15 cellular contexts compared by ENCODE assay signal in the genomic region with DNA sequence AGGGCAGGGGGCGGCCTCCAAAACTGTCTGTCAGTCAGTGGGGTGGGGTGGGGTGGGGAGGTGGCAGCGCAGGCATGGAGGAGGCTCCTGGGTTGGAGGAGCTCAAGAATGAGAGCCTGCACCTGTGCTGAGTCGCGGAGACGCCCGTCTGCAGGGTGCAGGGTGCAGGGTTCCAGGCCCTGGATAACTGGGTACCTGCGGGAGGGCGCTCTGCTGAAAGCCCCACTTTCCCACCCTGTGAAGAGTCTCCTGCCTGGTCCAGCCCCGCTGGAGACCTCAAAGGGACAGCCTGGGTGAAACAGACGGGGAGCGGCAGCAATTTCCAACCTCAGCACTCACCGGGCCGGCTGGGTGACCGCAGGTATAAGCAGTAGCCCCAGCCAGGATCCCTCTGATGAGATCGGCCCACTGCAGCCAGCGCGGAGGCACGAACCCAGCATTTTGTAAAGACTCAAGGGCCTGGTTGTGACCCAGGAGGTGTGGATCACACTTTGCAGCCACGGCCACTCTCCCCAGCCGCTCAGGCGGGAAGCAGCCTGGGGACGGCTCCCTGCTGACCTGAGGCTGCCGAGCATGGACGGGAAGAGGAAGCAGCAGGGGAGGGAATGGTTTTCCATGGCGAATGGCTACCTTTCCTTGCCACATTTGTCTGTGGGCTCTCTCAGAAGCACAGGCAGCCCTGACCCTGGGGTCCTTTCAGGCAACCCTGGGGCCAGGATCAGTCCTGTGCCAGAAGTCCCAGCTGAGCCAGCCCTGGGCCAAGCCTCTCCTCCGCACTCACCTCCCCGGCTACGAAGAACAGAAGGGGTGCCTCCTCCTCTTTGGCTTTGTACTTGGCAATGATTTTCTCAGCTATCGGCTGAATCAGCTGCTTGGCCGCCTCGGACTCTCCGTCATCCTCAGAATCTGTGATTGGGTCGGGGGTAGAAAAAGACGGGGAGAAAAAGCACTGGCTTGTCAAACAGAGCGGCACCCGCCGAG. TPM values are rescaled to one million over a fixed set of nuclear protein-coding genes. Genes with fewer than 3 reads are reported as not detected.
DNase-seq lines count a peak whose midpoint lies in the region; ATAC-seq and TF ChIP-seq lines count a peak whose summit lies in the region.
"Had no signal": no experiment of that assay in that cellular context is flagged by ENCODE, and none has a peak within 500 bp of the region (broad histone marks: within the 10 kb centered on the region; RNA-seq: fewer than 3 reads in every experiment).

No MANE protein-coding gene starts in this region.

- H4K20me1 ChIP-seq in BLaER1, result peaks cover 16% of the 10 kb centered on the region
- no peaks in the 10 kb centered on the region for H4K20me1 ChIP-seq in H9 (ENCODE audit: control insufficient read depth, insufficient read depth, insufficient read length)
- H4K20me1 ChIP-seq in neural progenitor cell (ENCODE audit: low read depth), result peaks cover 20% of the 10 kb centered on the region

- peaks cover 3 to 30% (median 30%) of the 10 kb centered on the region in 3 experiments; a peak in 6 of 7 replicates for H3K36me3 Mint-ChIP-seq in H9 (ENCODE audit: insufficient read depth in 1 of 3, low read depth in 3 of 3)
- peaks cover 9% of the 10 kb centered on the region for H3K36me3 Mint-ChIP-seq in neural progenitor cell

- no peaks in the 10 kb centered on the region for H3K23me2 ChIP-seq in H9 (ENCODE audit: insufficient read length, low read depth, low read length, poor library complexity, severe bottlenecking)

- H3K18ac ChIP-seq in H9 (ENCODE audit: insufficient read length, low read depth, low read length), result no peak overlapping the region

- TF ChIP-seq CTCF in H9 (conservative IDR thresholded peaks at IDR 0.05) (no peak), neural progenitor cell (IDR thresholded peaks at IDR 0.05) (no peak)

- H4K91ac ChIP-seq in H9 (ENCODE audit: insufficient read length, low read depth, low read length), result no peak overlapping the region

- H3K9ac ChIP-seq in BLaER1 (peak overlapping the region; percentile 96), H9 (ENCODE audit: extremely low read depth, insufficient read length, low read length) (no peak overlapping the region), neural progenitor cell (no peak overlapping the region)
- H3K9ac ChIP-seq: KMS-11 had no signal

- H3K79me2 ChIP-seq in H9 (ENCODE audit: insufficient read depth, low read length) (no peaks in the 10 kb centered on the region; the same call in 1 of the 2 replicates), neural progenitor cell (ENCODE audit: low read depth) (no peaks in the 10 kb centered on the region)

- no peaks in the 10 kb centered on the region for H3K27me3 ChIP-seq in BLaER1
- no peaks in the 10 kb centered on the region for H3K27me3 ChIP-seq in H9 (ENCODE audit: insufficient read depth, low read length)
- H3K27me3 ChIP-seq in neural progenitor cell, result no peaks in the 10 kb centered on the region
- H3K27me3 ChIP-seq: SJSA1 had no signal

- peaks cover 62% of the 10 kb centered on the region for H3K36me3 ChIP-seq in BLaER1
- H3K36me3 ChIP-seq in neural progenitor cell, result no peaks in the 10 kb centered on the region

- H3K4me3 Mint-ChIP-seq in H9 (no peak overlapping the region), neural progenitor cell (peak overlapping the region; percentile 77)

- peak overlapping the region in 2 of 3 experiments; percentile 78 to 79; a peak in 2 of 7 replicates for H3K27ac Mint-ChIP-seq in H9
- peak overlapping the region; percentile 95 for H3K27ac Mint-ChIP-seq in neural progenitor cell

- H3K79me1 ChIP-seq in H9 (ENCODE audit: insufficient read depth, low read depth, low read length, poor library complexity, severe bottlenecking), result no peaks in the 10 kb centered on the region

- H3K27ac ChIP-seq in BLaER1 (peak overlapping the region; percentile 97), H9 (ENCODE audit: insufficient read length, low read depth, low read length) (no peak overlapping the region), neural progenitor cell (no peak overlapping the region)
- H3K27ac ChIP-seq: KMS-11, PC-9, SJSA1 had no signal

- no peak overlapping the region for H2BK20ac ChIP-seq in H9 (ENCODE audit: low read depth, low read length, poor library complexity, severe bottlenecking)

- no peak overlapping the region for H2AK5ac ChIP-seq in H9 (ENCODE audit: insufficient read length, low read length)

- peaks cover 0 to 3% of the 10 kb centered on the region in 2 experiments; a peak in 1 of 4 replicates for H3K4me1 Mint-ChIP-seq in H9
- peaks cover 36% of the 10 kb centered on the region for H3K4me1 Mint-ChIP-seq in neural progenitor cell

- no peak overlapping the region for H2BK5ac ChIP-seq in H9 (ENCODE audit: insufficient read length, low read length)

- H3K27me3 Mint-ChIP-seq in H9 (ENCODE audit: low read depth) (no peaks in the 10 kb centered on the region), neural progenitor cell (ENCODE audit: insufficient read depth, low read depth) (peaks cover 8% of the 10 kb centered on the region)

- peaks cover 3% of the 10 kb centered on the region for H3F3A ChIP-seq in neural progenitor cell (ENCODE audit: low read depth)

- no peak overlapping the region for H3K56ac ChIP-seq in H9 (ENCODE audit: insufficient read length, low read depth, low read length)

- H2AFZ ChIP-seq in H9 (ENCODE audit: low read length) (no peak overlapping the region), neural progenitor cell (replicated peaks) (no peak overlapping the region)
- H2AFZ ChIP-seq: PC-9 had no signal

- H3K4me3 ChIP-seq in BLaER1 (peak overlapping the region; percentile 76), neural progenitor cell (no peak overlapping the region)
- H3K4me3 ChIP-seq: HAP-1, PC-9, SJSA1 had no signal

- H3K4me2 ChIP-seq in BLaER1 (peak overlapping the region; percentile 98), H9 (ENCODE audit: insufficient read depth, insufficient read length, low read length) (no peak overlapping the region), neural progenitor cell (no peak overlapping the region)
- H3K4me2 ChIP-seq: KMS-11, PC-9 had no signal

- no CpG with 5 or more reads among the region's 37 CpGs for WGBS in H9 (ENCODE audit: extremely low coverage, insufficient read length, low lambda C conversion rate)

- H2BK12ac ChIP-seq in H9 (ENCODE audit: insufficient read length, low read depth, low read length), result no peak overlapping the region

- H3K4ac ChIP-seq in H9 (ENCODE audit: low read depth, low read length), result no peak overlapping the region

- no peak overlapping the region for H3T11ph ChIP-seq in H9 (ENCODE audit: low read length)

- H2BK120ac ChIP-seq in H9 (ENCODE audit: low read depth, low read length, poor library complexity, severe bottlenecking), result no peak overlapping the region

- H4K8ac ChIP-seq in H9 (replicated peaks; ENCODE audit: insufficient read length, low read depth, low read length), result no peak overlapping the region

- H3K23ac ChIP-seq in H9 (ENCODE audit: insufficient read length, low read depth, low read length), result no peak overlapping the region

- H3K14ac ChIP-seq in H9 (ENCODE audit: insufficient read depth, low read length), result no peak overlapping the region; the same call in 1 of the 2 replicates

- H3K9me3 ChIP-seq in BLaER1 (no peaks in the 10 kb centered on the region), H9 (ENCODE audit: control insufficient read depth, low read depth, low read length) (no peaks in the 10 kb centered on the region), neural progenitor cell (ENCODE audit: low read depth) (no peaks in the 10 kb centered on the region)
- H3K9me3 ChIP-seq: HAP-1, SJSA1 had no signal

- ATAC-seq in HG03280 (IDR thresholded peaks at IDR 0.05; ENCODE audit: unreplicated experiment), result no peak

- H4K5ac ChIP-seq in H9 (ENCODE audit: insufficient read length, low read depth, low read length), result no peak overlapping the region

- no peak overlapping the region for H2BK15ac ChIP-seq in H9 (ENCODE audit: low read depth, low read length)

- DNase-seq in H9 (no peak), cerebellum (ENCODE audit: low spot score) (peak; percentile 46), neural progenitor cell (ENCODE audit: low spot score) (no peak)
- DNase-seq in activated CD4-positive, alpha-beta T cell treated with anti-CD3 and anti-CD28 coated beads for 4 hours, result no peak
- no peak for DNase-seq in stimulated activated naive CD4-positive, alpha-beta T cell (lab: John Stamatoyannopoulos, UW)
- DNase-seq: NCI-H1092, NCI-H146, NCI-H2227 treated with DMSO at 0.1 percent for 48 hours, NCI-H524, PC-9 had no signal

- H3K9me3 Mint-ChIP-seq in H9 (no peaks in the 10 kb centered on the region), neural progenitor cell (no peaks in the 10 kb centered on the region)

- peaks cover 88% of the 10 kb centered on the region for H3K4me1 ChIP-seq in BLaER1
- H3K4me1 ChIP-seq in H9 (ENCODE audit: insufficient read depth, low read length), result no peaks in the 10 kb centered on the region; the same call in 1 of the 2 replicates
- peaks cover 11% of the 10 kb centered on the region for H3K4me1 ChIP-seq in neural progenitor cell
- H3K4me1 ChIP-seq: HAP-1 had no signal

RNA-seq across cellular contexts. Expression of a gene that starts 21.0 kb away (rescaled TPM):
- total RNA-seq in H9 (2021), result 24.3 and 25.3 TPM in 2 replicates
- total RNA-seq in cerebellum, result 14.2 TPM
- total RNA-seq in neural progenitor cell (ENCODE audit: low replicate concordance), result 22.3 and 26.1 TPM in 2 replicates

RNA-seq across cellular contexts. Expression of a gene that starts 21.1 kb away (rescaled TPM):
- 99.8 and 106 TPM in 2 replicates for total RNA-seq in H9 (2021)
- 38.2 TPM for total RNA-seq in cerebellum
- total RNA-seq in neural progenitor cell (ENCODE audit: low replicate concordance), result 131 and 309 TPM in 2 replicates

RNA-seq across cellular contexts. Expression of a gene that starts 51.1 kb away (rescaled TPM):
- total RNA-seq in H9 (2021), result 54.7 and 56.8 TPM in 2 replicates
- total RNA-seq in cerebellum, result 10.5 TPM
- total RNA-seq in neural progenitor cell (ENCODE audit: low replicate concordance), result 15.6 and 30.8 TPM in 2 replicates
